8 cellular contexts compared by ENCODE assay signal in genomic region chr6:18387061-18387721, GRCh38.
DNase-seq lines count a peak whose midpoint lies in the region; ATAC-seq and TF ChIP-seq lines count a peak whose summit lies in the region.

Gene RNF144B, plus strand, starts transcription at chr6:18387350. Its CDS starts 12,185 bp downstream, at chr6:18399535.

- DNase-seq in GM13977 (ENCODE audit: low spot score) (peak; percentile 21), NCI-H187 (lab: John Stamatoyannopoulos, UW) (peak; percentile 49 to 72), T-helper 9 cell (peak; percentile 39), astrocyte of the cerebellum (ENCODE audit: low read depth) (no peak), hippocampal formation (lab: John Stamatoyannopoulos, UW) (peak; percentile 49 to 56), retinal pigment epithelial cell (ENCODE audit: low read depth) (peak; percentile 54), cerebellar nuclear complex (lab: John Stamatoyannopoulos, UW) (no peak)

- H3K4me3 ChIP-seq in astrocyte of the cerebellum (ENCODE audit: low read depth, low read length) (peak within 1 kb of the TSS; percentile 58), retinal pigment epithelial cell (ENCODE audit: low read length) (peak within 1 kb of the TSS; percentile 75)

- no peak for TF ChIP-seq CTCF in GM13977 (IDR thresholded peaks at IDR 0.05; ENCODE audit: extremely low read depth, insufficient read depth, missing control alignments)
- no peak for TF ChIP-seq CTCF in astrocyte of the cerebellum (IDR thresholded peaks at IDR 0.05; ENCODE audit: low read depth, low read length, missing control alignments)
- no peak for TF ChIP-seq CTCF in retinal pigment epithelial cell (conservative IDR thresholded peaks at IDR 0.05; ENCODE audit: low read depth, low read length)

- in situ Hi-C loops in GM13977 (cut with MboI; ENCODE audit: low pct_unique_long_range_greater_than_20kb, low sequenced_read_pairs, unreplicated experiment) = no loop called here
- in situ Hi-C loops in astrocyte of the cerebellum (cut with HindIII; ENCODE audit: low sequenced_read_pairs) = no loop called here

- peak; percentile 53 for ATAC-seq in HG02938 (IDR thresholded peaks at IDR 0.05; ENCODE audit: unreplicated experiment)

Comparison
In these comparisons a context has a peak if more than half of its experiments do, and no peak if none do; other contexts are left out.
1. DNase-seq: peak in GM13977 (single experiment), NCI-H187 (2 of 2), T-helper 9 cell (single experiment), hippocampal formation (2 of 2) and retinal pigment epithelial cell (single experiment); none in astrocyte of the cerebellum (single experiment) and cerebellar nuclear complex (0 of 2).